Comparison of ENCODE assay signal across 1 cellular context in genomic region chr11:75474240-75474639, GRCh38.
TF ChIP-seq lines count a peak whose summit lies in the region.

No MANE protein-coding gene starts in this region.

TF ChIP-seq in IMR-90, 13 proteins besides CTCF, POLR2A, EP300 and RAD21 (continued from another document):
- TF ChIP-seq CEBPB (IDR thresholded peaks at IDR 0.05; ENCODE audit: low read depth, low read length) (no peak), CHD1 (IDR thresholded peaks at IDR 0.05; ENCODE audit: low read depth, low read length) (no peak), SMC3 (IDR thresholded peaks at IDR 0.05; ENCODE audit: low read depth, low read length) (no peak), BHLHE40 (IDR thresholded peaks at IDR 0.05; ENCODE audit: low read depth, low read length) (no peak), RCOR1 (IDR thresholded peaks at IDR 0.05; ENCODE audit: insufficient replicate concordance, low read length) (no peak), NFE2L2 (IDR thresholded peaks at IDR 0.05; ENCODE audit: low read depth, low read length) (no peak), MXI1 (IDR thresholded peaks at IDR 0.05; ENCODE audit: borderline replicate concordance, low read depth, low read length) (no peak)
- TF ChIP-seq, protein P1, sequence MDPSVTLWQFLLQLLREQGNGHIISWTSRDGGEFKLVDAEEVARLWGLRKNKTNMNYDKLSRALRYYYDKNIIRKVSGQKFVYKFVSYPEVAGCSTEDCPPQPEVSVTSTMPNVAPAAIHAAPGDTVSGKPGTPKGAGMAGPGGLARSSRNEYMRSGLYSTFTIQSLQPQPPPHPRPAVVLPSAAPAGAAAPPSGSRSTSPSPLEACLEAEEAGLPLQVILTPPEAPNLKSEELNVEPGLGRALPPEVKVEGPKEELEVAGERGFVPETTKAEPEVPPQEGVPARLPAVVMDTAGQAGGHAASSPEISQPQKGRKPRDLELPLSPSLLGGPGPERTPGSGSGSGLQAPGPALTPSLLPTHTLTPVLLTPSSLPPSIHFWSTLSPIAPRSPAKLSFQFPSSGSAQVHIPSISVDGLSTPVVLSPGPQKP (IDR thresholded peaks at IDR 0.05; ENCODE audit: borderline replicate concordance, low read depth, low read length) = no peak
